ENCODE assay signal across 21 cellular contexts in genomic region chr11:10993186-10993585, GRCh38.
"Had no signal": no experiment of that assay in that cellular context is flagged by ENCODE, and none has a peak within 500 bp of the region (broad histone marks: within the 10 kb centered on the region; RNA-seq: fewer than 3 reads in every experiment).

No MANE protein-coding gene starts in this region.

- H3K36me3 ChIP-seq: cardiac muscle cell, left ventricle myocardium inferior, pancreas, thyroid gland had no signal

- H3K4me1 ChIP-seq: left ventricle myocardium inferior, pancreas, thyroid gland had no signal

- H3K4me3 ChIP-seq: cardiac muscle cell, hepatocyte, left ventricle myocardium inferior, pancreas, thyroid gland had no signal

- ATAC-seq: activated T-cell treated with anti-CD3 and anti-CD28 coated beads, Interleukin-2, amount 50 U/mL, for 72 hours; natural killer cell; pancreas; right cardiac atrium had no signal

- H3K9me3 ChIP-seq: left ventricle myocardium inferior, pancreas, thyroid gland had no signal

- H3K27me3 ChIP-seq: hepatocyte, pancreas, thyroid gland had no signal

- DNase-seq: activated CD4-positive, alpha-beta memory T cell treated with anti-CD3 and anti-CD28 coated beads for 36 hours; activated CD4-positive, alpha-beta T cell treated with anti-CD3 and anti-CD28 coated beads for 48 hours; activated effector memory CD4-positive, alpha-beta T cell treated with Interleukin-2 at 50 U/mL for 16 hours; activated naive CD4-positive, alpha-beta T cell treated with anti-CD3 and anti-CD28 coated beads, Interleukin-2, amount 10 ng/mL, durations not matched to agents 7 days and 5 days; activated T-cell treated with anti-CD3 and anti-CD28 coated beads, Interleukin-2, amount 50 U/mL, for 72 hours; amygdala; cortex of kidney; foreskin melanocyte; glutamatergic neuron; immature natural killer cell; left ventricle myocardium inferior; midbrain; natural killer cell; pancreas; right cardiac atrium; stimulated activated CD4-positive, alpha-beta T cell treated with anti-CD3 and anti-CD28 coated beads, Interleukin-4, amount 100 ng/mL, for 4 hours; substantia nigra; T1000; thyroid gland had no signal

- H3K27ac ChIP-seq: cardiac muscle cell, hepatocyte, left ventricle myocardium inferior, pancreas, thyroid gland had no signal
